Comparison of ENCODE assay signal across 8 cellular contexts in genomic region chr4:148007303-148007702, GRCh38.
DNase-seq lines count a peak whose midpoint lies in the region; ATAC-seq, FAIRE-seq and TF ChIP-seq lines count a peak whose summit lies in the region.

No MANE protein-coding gene starts in this region.

- CTCF ChIA-PET in K562 (lab: Yijun Ruan, JAX; ENCODE audit: low intra/inter-chr PET ratio), result no interaction called here

- H3K79me2 ChIP-seq in ACC112 (ENCODE audit: control insufficient read depth, insufficient read depth, low read length, unreplicated experiment), result peaks cover 6% of the 10 kb centered on the region
- no peaks in the 10 kb centered on the region for H3K79me2 ChIP-seq in K562 (ENCODE audit: control insufficient read depth, insufficient read depth, low read length)

- TF ChIP-seq RAD21 in K562 (CRISPR knock-in tag; conservative IDR thresholded peaks at IDR 0.05 in 1 of 2, IDR thresholded peaks at IDR 0.05 in 1 of 2), result no peak

- WGBS in K562 (ENCODE audit: insufficient coverage, low coverage, missing lambda C conversion rate), result 0% methylated on average over 7 of the region's 7 CpGs
- 70 to 72% methylated on average over 7 of the region's 7 CpGs for WGBS in testis, 2 donors

- H3K9ac ChIP-seq in K562 (ENCODE audit: insufficient read depth in 1 of 2, low read depth in 2 of 2, low read length in 2 of 2), result no peak overlapping the region

- no peak overlapping the region for H3K4me2 ChIP-seq in K562 (ENCODE audit: insufficient read depth, low read length)

- H3K4me3 ChIP-seq in ACC112 (ENCODE audit: low read depth, low read length), result peak overlapping the region; percentile 22
- no peak overlapping the region for H3K4me3 ChIP-seq in K562
- no peak overlapping the region for H3K4me3 ChIP-seq in lower lobe of right lung
- H3K4me3 ChIP-seq in testis, result no peak overlapping the region

- no peak for FAIRE-seq in K562 (lab: Jason Lieb, UNC)

- no peak for TF ChIP-seq CTCF in K562 (IDR thresholded peaks at IDR 0.05 in 2 of 3, conservative IDR thresholded peaks at IDR 0.05 in 1 of 3; ENCODE audit: insufficient read depth in 2 of 3, low read depth in 1 of 3, low read length in 3 of 3)
- no peak for TF ChIP-seq CTCF in lower lobe of right lung (IDR thresholded peaks at IDR 0.05)
- TF ChIP-seq CTCF in testis (IDR thresholded peaks at IDR 0.05), result no peak
- TF ChIP-seq CTCF in GM10266 (IDR thresholded peaks at IDR 0.05; ENCODE audit: control insufficient read depth, insufficient read depth, low read depth, missing control alignments), result no peak

- BruUV-seq in K562 (replicated peaks; lab: Mats Ljungman, UMichigan), result no TSS peak

- peak overlapping the region; percentile 68 for H3K27ac ChIP-seq in ACC112 (ENCODE audit: low read depth, low read length)
- H3K27ac ChIP-seq in K562 (ENCODE audit: extremely low read depth, low read depth, low read length), result no peak overlapping the region
- H3K27ac ChIP-seq in lower lobe of right lung, result no peak overlapping the region
- H3K27ac ChIP-seq in testis, result no peak overlapping the region

- in situ Hi-C loops in K562 (cut with MboI), result no loop called here

- H4K20me1 ChIP-seq in K562 (replicated peaks; ENCODE audit: control insufficient read depth, insufficient read depth, low read length), result no peaks in the 10 kb centered on the region

- H2AFZ ChIP-seq in ACC112 (ENCODE audit: low read length, unreplicated experiment), result no peak overlapping the region
- no peak overlapping the region for H2AFZ ChIP-seq in K562 (ENCODE audit: low read depth, low read length)

- H3K4me1 ChIP-seq in ACC112 (ENCODE audit: control insufficient read depth, insufficient read depth, low read length, unreplicated experiment), result peaks cover 19% of the 10 kb centered on the region
- H3K4me1 ChIP-seq in K562 (replicated peaks in 1 of 2; ENCODE audit: control insufficient read depth in 2 of 2, insufficient read depth in 2 of 2, low read length in 2 of 2), result no peaks in the 10 kb centered on the region; a peak in 2 of 5 replicates
- H3K4me1 ChIP-seq in lower lobe of right lung, result peaks cover 13% of the 10 kb centered on the region
- H3K4me1 ChIP-seq in testis, result peaks cover 15% of the 10 kb centered on the region

- no peak for TF ChIP-seq EP300 in K562 (IDR thresholded peaks at IDR 0.05; ENCODE audit: low read length)

- intact Hi-C loops in K562 (cut with micrococcal nuclease) (no loop called here), lower lobe of right lung (cut with DNase I) (no loop called here), testis (cut with DNase I; ENCODE audit: low total_unique reads) (no loop called here)

- TF ChIP-seq POLR2A in K562 (conservative IDR thresholded peaks at IDR 0.05), result no peak
- no peak for TF ChIP-seq POLR2A in testis (IDR thresholded peaks at IDR 0.05)

- no peak; the same call in 2 of the 3 replicates for ATAC-seq in K562
- peak; percentile 62 to 73 for ATAC-seq in lower lobe of right lung

- DNase-seq in HPDE6-E6E7 (ENCODE audit: extremely low spot score), result peak; percentile 97
- DNase-seq in K562 (ENCODE audit: extremely low read depth in 1 of 4, low spot score in 3 of 4), result peak; percentile 9 to 24 (median 15)
- DNase-seq in lower lobe of right lung, result no peak
- no peak for DNase-seq in Ammon's horn (ENCODE audit: low spot score)
- DNase-seq in testis, result no peak
- no peak for DNase-seq in NCI-H1694 treated with DMSO at 0.1 percent for 48 hours (lab: John Stamatoyannopoulos, UW)
- no peak for DNase-seq in GM10266 (ENCODE audit: extremely low spot score)

- H3K27me3 ChIP-seq in ACC112 (ENCODE audit: insufficient read depth, low read length) (no peaks in the 10 kb centered on the region), K562 (ENCODE audit: control insufficient read depth in 2 of 2, insufficient read depth in 2 of 2, low read length in 2 of 2) (no peaks in the 10 kb centered on the region), lower lobe of right lung (ENCODE audit: low read depth) (no peaks in the 10 kb centered on the region), testis (no peaks in the 10 kb centered on the region)

- H3K9me3 ChIP-seq in K562 (replicated peaks; ENCODE audit: control insufficient read depth, insufficient read depth, low read depth, low read length), result no peaks in the 10 kb centered on the region
- no peaks in the 10 kb centered on the region for H3K9me3 ChIP-seq in lower lobe of right lung
- H3K9me3 ChIP-seq in testis, result no peaks in the 10 kb centered on the region

- no peaks in the 10 kb centered on the region for H3K9me1 ChIP-seq in K562 (ENCODE audit: control insufficient read depth, insufficient read depth, low read length)

- POLR2A ChIA-PET in K562 (lab: Yijun Ruan, JAX), result interaction anchor here (1.0 to 1.5 kb wide), 3 partner anchors 8 to 23 kb away, joined by 3 read pairs; no protein-coding TSS in a partner anchor

- H3K36me3 ChIP-seq in ACC112 (ENCODE audit: insufficient read depth, low read length) (no peaks in the 10 kb centered on the region), K562 (ENCODE audit: control insufficient read depth, insufficient read depth, low read length) (no peaks in the 10 kb centered on the region), lower lobe of right lung (no peaks in the 10 kb centered on the region), testis (ENCODE audit: low read depth, missing control alignments) (no peaks in the 10 kb centered on the region)

TF ChIP-seq in K562, 482 proteins besides CTCF, POLR2A, EP300 and RAD21 (continues in another document):
- TF ChIP-seq MTA2 (IDR thresholded peaks at IDR 0.05; ENCODE audit: low read depth) (no peak), JUND (IDR thresholded peaks at IDR 0.05; ENCODE audit: borderline replicate concordance, low read depth, low read length) (peak; percentile 45; the same call in 1 of the 2 replicates), JUND (tag; IDR thresholded peaks at IDR 0.05; ENCODE audit: borderline replicate concordance, low read depth, low read length) (peak; percentile 76; the same call in 1 of the 3 replicates), NFIC (IDR thresholded peaks at IDR 0.05) (no peak), POLR2AphosphoS2 (IDR thresholded peaks at IDR 0.05; ENCODE audit: low read length) (no peak), ILK (tag; IDR thresholded peaks at IDR 0.05; ENCODE audit: borderline replicate concordance, low read depth) (no peak), FOSL1 (tag; conservative IDR thresholded peaks at IDR 0.05) (peak; percentile 29; the same call in 1 of the 2 replicates), BCLAF1 (IDR thresholded peaks at IDR 0.05; ENCODE audit: borderline replicate concordance in 1 of 2, control insufficient read depth in 1 of 2, low read depth in 2 of 2, low read length in 1 of 2) (no peak), MAX (CRISPR knock-in tag; IDR thresholded peaks at IDR 0.05) (no peak), MAFG (tag; conservative IDR thresholded peaks at IDR 0.05) (peak; percentile 62), BACH1 (tag; IDR thresholded peaks at IDR 0.05) (peak; percentile 42; the same call in 1 of the 2 replicates), C11orf30 (IDR thresholded peaks at IDR 0.05; ENCODE audit: low read depth) (peak; percentile 84), ATF3 (IDR thresholded peaks at IDR 0.05) (peak; percentile 78), ATF3 (CRISPR knock-in tag; conservative IDR thresholded peaks at IDR 0.05) (no peak), GTF2F1 (IDR thresholded peaks at IDR 0.05; ENCODE audit: low read depth, low read length) (no peak), ZNF316 (IDR thresholded peaks at IDR 0.05) (peak; percentile 80), MAFK (IDR thresholded peaks at IDR 0.05; ENCODE audit: low read length) (peak; percentile 26; the same call in 1 of the 2 replicates), POLR2H (tag; IDR thresholded peaks at IDR 0.05; ENCODE audit: low read depth) (no peak), ZNF436 (CRISPR knock-in tag; IDR thresholded peaks at IDR 0.05) (no peak), ZEB2 (IDR thresholded peaks at IDR 0.05) (no peak), JUN (IDR thresholded peaks at IDR 0.05; ENCODE audit: borderline replicate concordance, low read depth, low read length) (peak; percentile 41; the same call in 1 of the 2 replicates), JUN (CRISPR knock-in tag; IDR thresholded peaks at IDR 0.05; ENCODE audit: borderline replicate concordance) (no peak)

Comparison
In these comparisons a context has a peak if more than half of its experiments do, and no peak if none do; other contexts are left out.
1. DNase-seq: peak in HPDE6-E6E7 (single experiment) and K562 (4 of 4); none in lower lobe of right lung (single experiment), Ammon's horn (single experiment), testis (single experiment), NCI-H1694 treated with DMSO at 0.1 percent for 48 hours (single experiment) and GM10266 (single experiment).